Comparison of ENCODE assay signal across 10 cellular contexts in the genomic region with DNA sequence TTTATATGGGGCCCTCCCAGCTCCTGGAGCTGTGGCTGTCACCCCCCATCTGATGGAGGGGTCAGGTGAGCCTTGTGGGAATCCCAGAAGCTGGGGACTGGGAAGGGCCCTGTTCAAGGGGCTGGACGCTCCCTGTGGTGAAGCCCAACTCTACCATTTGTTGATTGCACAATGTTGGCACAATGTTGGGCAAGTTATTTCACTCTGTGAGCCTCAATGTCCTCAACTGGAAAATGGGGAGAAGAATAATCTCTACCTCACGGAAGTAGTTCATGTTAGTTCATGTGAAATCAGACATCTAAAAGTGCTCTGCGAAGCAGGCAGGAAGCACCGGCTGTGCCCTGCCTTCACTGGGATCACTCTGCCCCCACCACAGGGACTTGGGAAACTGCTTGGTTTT. TPM values are rescaled to one million over a fixed set of nuclear protein-coding genes. Genes with fewer than 3 reads are reported as not detected.
A peak's percentile ranks its signal among the peaks of the same experiment; 100 is the strongest.
DNase-seq lines count a peak whose midpoint lies in the region; ATAC-seq, FAIRE-seq and TF ChIP-seq lines count a peak whose summit lies in the region.
"Had no signal": no experiment of that assay in that cellular context is flagged by ENCODE, and none has a peak within 500 bp of the region (broad histone marks: within the 10 kb centered on the region; RNA-seq: fewer than 3 reads in every experiment).

No MANE protein-coding gene starts in this region.

- no peak overlapping the region for H3T11ph ChIP-seq in H9 (ENCODE audit: low read length)

- H4K20me1 ChIP-seq in H9 (ENCODE audit: control insufficient read depth, insufficient read depth, insufficient read length), result no peaks in the 10 kb centered on the region
- peaks cover 33% of the 10 kb centered on the region for H4K20me1 ChIP-seq in neural progenitor cell (ENCODE audit: low read depth)

- no peak overlapping the region for H2BK15ac ChIP-seq in H9 (ENCODE audit: low read depth, low read length)

- no peaks in the 10 kb centered on the region for H3K79me1 ChIP-seq in H9 (ENCODE audit: insufficient read depth, low read depth, low read length, poor library complexity, severe bottlenecking)

- H4K8ac ChIP-seq in H9 (replicated peaks; ENCODE audit: insufficient read length, low read depth, low read length), result no peak overlapping the region

- DNase-seq in AG04450 (ENCODE audit: low read depth, low spot score) (no peak), H9 (no peak), neural progenitor cell (ENCODE audit: low spot score) (no peak), small intestine (no peak)
- no peak for DNase-seq in central memory CD8-positive, alpha-beta T cell (ENCODE audit: low spot score in 2 of 2)
- DNase-seq: NCI-H187 had no signal

- H2BK5ac ChIP-seq in H9 (ENCODE audit: insufficient read length, low read length), result no peak overlapping the region

- H3K56ac ChIP-seq in H9 (ENCODE audit: insufficient read length, low read depth, low read length), result no peak overlapping the region

- H3K36me3 ChIP-seq in neural progenitor cell (no peaks in the 10 kb centered on the region), small intestine (ENCODE audit: control insufficient read depth in 2 of 2, insufficient read depth in 2 of 2, low read length in 2 of 2) (no peaks in the 10 kb centered on the region)

- H3K4me1 Mint-ChIP-seq in H9, result peaks cover 19 to 41% of the 10 kb centered on the region in 2 experiments
- peaks cover 37% of the 10 kb centered on the region for H3K4me1 Mint-ChIP-seq in central memory CD8-positive, alpha-beta T cell
- H3K4me1 Mint-ChIP-seq in neural progenitor cell, result peaks cover 34% of the 10 kb centered on the region

- TF ChIP-seq CTCF in AG04450 (IDR thresholded peaks at IDR 0.05; ENCODE audit: low read depth, low read length), result no peak
- TF ChIP-seq CTCF in H9 (conservative IDR thresholded peaks at IDR 0.05), result no peak
- TF ChIP-seq CTCF in neural progenitor cell (IDR thresholded peaks at IDR 0.05), result no peak

- H2AFZ ChIP-seq in H9 (ENCODE audit: low read length), result no peak overlapping the region
- no peak overlapping the region for H2AFZ ChIP-seq in neural progenitor cell (replicated peaks)

- H3K4me2 ChIP-seq in H9 (ENCODE audit: insufficient read depth, insufficient read length, low read length) (no peak overlapping the region), neural progenitor cell (no peak overlapping the region)

- no peak overlapping the region for H2AK5ac ChIP-seq in H9 (ENCODE audit: insufficient read length, low read length)

- no peak overlapping the region for H3K18ac ChIP-seq in H9 (ENCODE audit: insufficient read length, low read depth, low read length)

- H3K36me3 Mint-ChIP-seq in H9 (ENCODE audit: insufficient read depth in 1 of 3, low read depth in 3 of 3) (peaks cover 0 to 4% (median 3%) of the 10 kb centered on the region in 3 experiments; a peak in 2 of 7 replicates), neural progenitor cell (no peaks in the 10 kb centered on the region)
- peaks cover 9% of the 10 kb centered on the region for H3K36me3 Mint-ChIP-seq in central memory CD8-positive, alpha-beta T cell (ENCODE audit: insufficient read depth)

- peak overlapping the region; percentile 50 to 76; a peak in 3 of 5 replicates for H3K4me3 Mint-ChIP-seq in H9
- H3K4me3 Mint-ChIP-seq in central memory CD8-positive, alpha-beta T cell, result peak overlapping the region; percentile 75
- peak overlapping the region; percentile 73 for H3K4me3 Mint-ChIP-seq in neural progenitor cell

- H3K27ac ChIP-seq in AG04450 (ENCODE audit: low read depth, low read length) (peak overlapping the region; percentile 25), H9 (ENCODE audit: insufficient read length, low read depth, low read length) (no peak overlapping the region), neural progenitor cell (no peak overlapping the region), small intestine (ENCODE audit: low read depth in 1 of 2, low read length in 1 of 2) (peak overlapping the region in 1 of 2 donors; percentile 68)

- no peak overlapping the region for H2BK12ac ChIP-seq in H9 (ENCODE audit: insufficient read length, low read depth, low read length)

- no CpG with 5 or more reads among the region's 4 CpGs for WGBS in H9 (ENCODE audit: extremely low coverage, insufficient read length, low lambda C conversion rate)
- 88 to 98% (median 92%) methylated on average over 4 of the region's 4 CpGs for whole genome bisulfite sequencing in small intestine, 3 donors

- H4K91ac ChIP-seq in H9 (ENCODE audit: insufficient read length, low read depth, low read length), result no peak overlapping the region

- no peaks in the 10 kb centered on the region for H3K79me2 ChIP-seq in H9 (ENCODE audit: insufficient read depth, low read length)
- H3K79me2 ChIP-seq in neural progenitor cell (ENCODE audit: low read depth), result peaks cover 6% of the 10 kb centered on the region

- peaks cover 3% of the 10 kb centered on the region for H3K23me2 ChIP-seq in H9 (ENCODE audit: insufficient read length, low read depth, low read length, poor library complexity, severe bottlenecking)

- no peak overlapping the region for H3K23ac ChIP-seq in H9 (ENCODE audit: insufficient read length, low read depth, low read length)

- FAIRE-seq in small intestine (lab: Jason Lieb, UNC), result no peak

- no peak overlapping the region for H3K4me3 ChIP-seq in AG04450 (ENCODE audit: low read depth, low read length)
- no peak overlapping the region for H3K4me3 ChIP-seq in neural progenitor cell
- no peak overlapping the region for H3K4me3 ChIP-seq in small intestine (ENCODE audit: low read depth in 1 of 2, low read length in 2 of 2)

- H3K27me3 ChIP-seq in AG04450 (ENCODE audit: control insufficient read depth, insufficient read depth, low read length) (no peaks in the 10 kb centered on the region), H9 (ENCODE audit: insufficient read depth, low read length) (peaks cover 8% of the 10 kb centered on the region; the same call in 1 of the 2 replicates), neural progenitor cell (peaks cover 36% of the 10 kb centered on the region), small intestine (ENCODE audit: control insufficient read depth in 2 of 2, insufficient read depth in 2 of 2, low read length in 2 of 2) (no peaks in the 10 kb centered on the region)

- CTCF ChIA-PET in AG04450 (lab: Charles Lee), result no interaction called here

- H3K9me3 Mint-ChIP-seq in H9 (no peaks in the 10 kb centered on the region), neural progenitor cell (no peaks in the 10 kb centered on the region)
- no peaks in the 10 kb centered on the region for H3K9me3 Mint-ChIP-seq in central memory CD8-positive, alpha-beta T cell

- no peak overlapping the region for H4K5ac ChIP-seq in H9 (ENCODE audit: insufficient read length, low read depth, low read length)

- peaks cover 68% of the 10 kb centered on the region for H3K27me3 Mint-ChIP-seq in H9 (ENCODE audit: low read depth)
- H3K27me3 Mint-ChIP-seq in central memory CD8-positive, alpha-beta T cell, result no peaks in the 10 kb centered on the region
- peaks cover 17% of the 10 kb centered on the region for H3K27me3 Mint-ChIP-seq in neural progenitor cell (ENCODE audit: insufficient read depth, low read depth)

- POLR2A ChIA-PET in AG04450 (lab: Yijun Ruan, JAX), result interaction anchor here (0.5 to 1.0 kb wide), 2 partner anchors 43 to 46 kb away, joined by 3 read pairs; no protein-coding TSS in a partner anchor

- no peak overlapping the region for H3K27ac Mint-ChIP-seq in H9
- no peak overlapping the region for H3K27ac Mint-ChIP-seq in central memory CD8-positive, alpha-beta T cell (ENCODE audit: low read depth)
- H3K27ac Mint-ChIP-seq in neural progenitor cell, result no peak overlapping the region

- no peak for ATAC-seq in central memory CD8-positive, alpha-beta T cell (replicated peaks; ENCODE audit: extremely low read depth, poor library complexity, severe bottlenecking)
- no peak for ATAC-seq in GM18520 (IDR thresholded peaks at IDR 0.05; ENCODE audit: unreplicated experiment)
- ATAC-seq in HG02678 (IDR thresholded peaks at IDR 0.05; ENCODE audit: unreplicated experiment), result no peak
- no peak for ATAC-seq in HG03378 (IDR thresholded peaks at IDR 0.05; ENCODE audit: unreplicated experiment)

- no peak overlapping the region for H3K4ac ChIP-seq in H9 (ENCODE audit: low read depth, low read length)

- H3K4me1 ChIP-seq in H9 (ENCODE audit: insufficient read depth, low read length), result no peaks in the 10 kb centered on the region
- peaks cover 34% of the 10 kb centered on the region for H3K4me1 ChIP-seq in neural progenitor cell
- H3K4me1 ChIP-seq in small intestine (ENCODE audit: control insufficient read depth in 2 of 2, insufficient read depth in 1 of 2, low read depth in 1 of 2, low read length in 1 of 2), result peaks cover under 1 to 3% of the 10 kb centered on the region in 2 donors

- H2BK20ac ChIP-seq in H9 (ENCODE audit: low read depth, low read length, poor library complexity, severe bottlenecking), result no peak overlapping the region

- no peak overlapping the region for H2BK120ac ChIP-seq in H9 (ENCODE audit: low read depth, low read length, poor library complexity, severe bottlenecking)

- H3K9ac ChIP-seq in H9 (ENCODE audit: extremely low read depth, insufficient read length, low read length) (no peak overlapping the region), neural progenitor cell (no peak overlapping the region)

- no peak overlapping the region for H3K14ac ChIP-seq in H9 (ENCODE audit: insufficient read depth, low read length)

- H3K9me3 ChIP-seq in AG04450 (ENCODE audit: control insufficient read depth, insufficient read depth, low read length) (no peaks in the 10 kb centered on the region; the same call in 1 of the 2 replicates), H9 (ENCODE audit: control insufficient read depth, low read depth, low read length) (no peaks in the 10 kb centered on the region), neural progenitor cell (ENCODE audit: low read depth) (no peaks in the 10 kb centered on the region), small intestine (ENCODE audit: control insufficient read depth, low read depth) (no peaks in the 10 kb centered on the region)

- peaks cover 36% of the 10 kb centered on the region for H3F3A ChIP-seq in neural progenitor cell (ENCODE audit: low read depth)

RNA-seq across cellular contexts. Expression of a gene that starts 0.8 kb away (rescaled TPM):
- polyA plus RNA-seq in AG04450 (2011; rRNA removed), result 12.9 and 16.2 TPM in 2 replicates
- polyA minus RNA-seq in AG04450 (2011; rRNA and poly(A)+ RNA removed), result 14.6 and 18.4 TPM in 2 replicates
- total RNA-seq in H9 (2021), result 11.8 and 12.6 TPM in 2 replicates
- 4.0 and 18.6 TPM in 2 replicates for total RNA-seq in neural progenitor cell (ENCODE audit: low replicate concordance)
- polyA plus RNA-seq in small intestine, result 10 to 100 TPM; 37.0 to 80.5 (median 73.1) TPM

RNA-seq across cellular contexts. Expression of a gene that starts 51.2 kb away (rescaled TPM):
- polyA plus RNA-seq in AG04450 (2011; rRNA removed), result 0.10 and 0.16 TPM in 2 replicates
- polyA minus RNA-seq in AG04450 (2011; rRNA and poly(A)+ RNA removed), result not detected in 2 replicates
- total RNA-seq in H9 (2021), result 29.3 and 35.4 TPM in 2 replicates
- 3.0 and 8.9 TPM in 2 replicates for total RNA-seq in neural progenitor cell (ENCODE audit: low replicate concordance)
- 10 to 100 TPM in 1 of 3 donors, 1 to 10 TPM in 2; 1.6 to 11.9 (median 6.8) TPM for polyA plus RNA-seq in small intestine
- polyA plus RNA-seq: aorta had no signal
